Comparison of ENCODE assay signal across 8 cellular contexts in genomic region chr20:53869466-53870258, GRCh38.
DNase-seq lines count a peak whose midpoint lies in the region; ATAC-seq and TF ChIP-seq lines count a peak whose summit lies in the region.

No MANE protein-coding gene starts in this region.

- H3K4me3 ChIP-seq in coronary artery, result no peak overlapping the region

- ATAC-seq in GM18502 (IDR thresholded peaks at IDR 0.05; ENCODE audit: poor library complexity, unreplicated experiment) (peak; percentile 65), HG03097 (IDR thresholded peaks at IDR 0.05; ENCODE audit: low FRiP score, unreplicated experiment) (peak; percentile 44)

- no peak overlapping the region for H3K27ac ChIP-seq in coronary artery

- DNase-seq in ACHN (peak; percentile 80), NCI-H2227 (lab: John Stamatoyannopoulos, UW; ENCODE audit: unreplicated experiment) (peak; percentile 69), coronary artery (ENCODE audit: low spot score) (no peak), lung microvascular endothelial cell (ENCODE audit: low read depth in 2 of 2) (peak; percentile 86 to 90)
- DNase-seq in activated CD4-positive, CD25-positive, alpha-beta regulatory T cell treated with anti-CD3 and anti-CD28 coated beads, Interleukin-2, amount 50 U/mL, for 16 hours (ENCODE audit: low read depth, low spot score), result peak; percentile 49
- DNase-seq in stimulated activated CD8-positive, alpha-beta memory T cell treated with anti-CD3 and anti-CD28 coated beads, Interleukin-4, amount 100 ng/mL, for 1 hour (ENCODE audit: low read depth in 2 of 2, low spot score in 1 of 2), result peak; percentile 39 to 55

- in situ Hi-C loops in ACHN (cut with HindIII; ENCODE audit: low pct_ligation_motif_present, low pct_unique_long_range_greater_than_20kb, low sequenced_read_pairs), result no loop called here

- TF ChIP-seq CTCF in coronary artery (IDR thresholded peaks at IDR 0.05), result peak; percentile 63
